Comparison of ENCODE assay signal across 8 cellular contexts in the genomic region with DNA sequence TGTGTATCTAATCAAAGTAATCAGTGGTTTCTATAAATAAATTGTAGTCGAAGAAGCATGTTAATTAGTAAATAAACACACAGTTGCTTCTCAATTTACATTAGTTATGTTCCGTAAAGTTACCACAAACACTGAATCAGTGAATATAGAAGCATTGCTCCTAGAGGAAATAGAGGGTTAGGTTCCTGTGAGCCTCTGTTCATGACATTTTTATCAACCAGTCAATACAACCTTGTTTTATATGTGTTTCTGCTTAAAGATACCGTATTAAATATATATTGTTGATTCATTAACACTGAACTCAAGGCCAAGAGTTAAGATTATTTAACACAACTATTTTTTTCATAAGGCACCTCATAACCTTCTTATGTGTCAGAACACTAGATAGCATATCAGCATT.
"Had no signal": no experiment of that assay in that cellular context is flagged by ENCODE, and none has a peak within 500 bp of the region (broad histone marks: within the 10 kb centered on the region; RNA-seq: fewer than 3 reads in every experiment).

No MANE protein-coding gene starts in this region.

- DNase-seq: IMR-90, Karpas-422, KBM-7, KG1 had no signal

- H3K4me3 ChIP-seq: K562 had no signal

- FAIRE-seq: HepG2, K562 had no signal

- ATAC-seq: HepG2, K562 had no signal

- H3K4me2 ChIP-seq: KMS-11 had no signal

- H3K27ac ChIP-seq: HL-60, KMS-11 had no signal
